Comparison of ENCODE assay signal across 19 cellular contexts in genomic region chr6:41718828-41719227, GRCh38. TPM values are rescaled to one million over a fixed set of nuclear protein-coding genes. Genes with fewer than 3 reads are reported as not detected.
"Had no signal": no experiment of that assay in that cellular context is flagged by ENCODE, and none has a peak within 500 bp of the region (broad histone marks: within the 10 kb centered on the region; RNA-seq: fewer than 3 reads in every experiment).

No MANE protein-coding gene starts in this region.

- H3K27me3 ChIP-seq: esophagus muscularis mucosa, pancreas had no signal

- ATAC-seq: activated T-cell treated with anti-CD3 and anti-CD28 coated beads, Interleukin-2, amount 50 U/mL, for 72 hours; pancreas had no signal

- H3K36me3 Mint-ChIP-seq: activated CD4-positive, alpha-beta memory T cell treated with anti-CD3 and anti-CD28 coated beads for 36 hours; activated naive CD8-positive, alpha-beta T cell treated with anti-CD3 and anti-CD28 coated beads for 36 hours had no signal

- H3K9me3 ChIP-seq: esophagus muscularis mucosa, pancreas had no signal

- H3K9me3 Mint-ChIP-seq: activated CD4-positive, alpha-beta memory T cell treated with anti-CD3 and anti-CD28 coated beads for 36 hours; activated naive CD8-positive, alpha-beta T cell treated with anti-CD3 and anti-CD28 coated beads for 36 hours; activated T-cell treated with anti-CD3 and anti-CD28 coated beads, Interleukin-2, amount 50 U/mL, for 72 hours; T-helper 2 cell treated with Interferon-gamma antibody and Interleukin-4, amounts not matched to agents 5 μg/mL and 100 μg/mL, for 36 hours; type B pancreatic cell had no signal

- H3K27ac Mint-ChIP-seq: activated CD4-positive, alpha-beta memory T cell treated with anti-CD3 and anti-CD28 coated beads for 36 hours; activated naive CD8-positive, alpha-beta T cell treated with anti-CD3 and anti-CD28 coated beads for 36 hours; activated T-cell treated with anti-CD3 and anti-CD28 coated beads, Interleukin-2, amount 50 U/mL, for 72 hours; T-helper 2 cell treated with Interferon-gamma antibody and Interleukin-4, amounts not matched to agents 5 μg/mL and 100 μg/mL, for 36 hours; type B pancreatic cell had no signal

- H3K36me3 ChIP-seq: esophagus muscularis mucosa, pancreas had no signal

- H3K4me3 ChIP-seq: esophagus muscularis mucosa, pancreas, skin epidermis had no signal

- DNase-seq: activated CD4-positive, alpha-beta memory T cell treated with anti-CD3 and anti-CD28 coated beads for 36 hours; activated CD8-positive, alpha-beta memory T cell treated with anti-CD3 and anti-CD28 coated beads, Interleukin-2, amount 50 U/mL, for 4 hours; activated gamma-delta T cell treated with Interleukin-2 at 50 U/mL for 16 hours; activated naive CD8-positive, alpha-beta T cell treated with anti-CD3 and anti-CD28 coated beads for 36 hours; activated T-cell treated with anti-CD3 and anti-CD28 coated beads, Interleukin-2, amount 50 U/mL, for 72 hours; head of caudate nucleus; pancreas; retina; SW 1271 had no signal

- H3K4me3 Mint-ChIP-seq: activated CD4-positive, alpha-beta memory T cell treated with anti-CD3 and anti-CD28 coated beads for 36 hours; activated naive CD8-positive, alpha-beta T cell treated with anti-CD3 and anti-CD28 coated beads for 36 hours; activated T-cell treated with anti-CD3 and anti-CD28 coated beads, Interleukin-2, amount 50 U/mL, for 72 hours; T-helper 2 cell treated with Interferon-gamma antibody and Interleukin-4, amounts not matched to agents 5 μg/mL and 100 μg/mL, for 36 hours; type B pancreatic cell had no signal

- H3K4me1 ChIP-seq: pancreas had no signal

- FAIRE-seq: endometrium, pancreas had no signal

- H3K27me3 Mint-ChIP-seq: activated CD4-positive, alpha-beta memory T cell treated with anti-CD3 and anti-CD28 coated beads for 36 hours; activated naive CD8-positive, alpha-beta T cell treated with anti-CD3 and anti-CD28 coated beads for 36 hours; type B pancreatic cell had no signal

- H3K27ac ChIP-seq: esophagus muscularis mucosa, pancreas had no signal

RNA-seq across cellular contexts. Expression of gene PGC, which starts 28.4 kb away (rescaled TPM):
- total RNA-seq: activated CD4-positive, alpha-beta memory T cell treated with anti-CD3 and anti-CD28 coated beads for 36 hours; activated naive CD8-positive, alpha-beta T cell treated with anti-CD3 and anti-CD28 coated beads for 36 hours; activated T-cell treated with anti-CD3 and anti-CD28 coated beads, Interleukin-2, amount 50 U/mL, for 72 hours; chondrocyte; dermis microvascular lymphatic vessel endothelial cell; fibroblast of villous mesenchyme; liver; subcutaneous adipose tissue had no signal
